ENCODE assay signal across 1 cellular context in the genomic region with DNA sequence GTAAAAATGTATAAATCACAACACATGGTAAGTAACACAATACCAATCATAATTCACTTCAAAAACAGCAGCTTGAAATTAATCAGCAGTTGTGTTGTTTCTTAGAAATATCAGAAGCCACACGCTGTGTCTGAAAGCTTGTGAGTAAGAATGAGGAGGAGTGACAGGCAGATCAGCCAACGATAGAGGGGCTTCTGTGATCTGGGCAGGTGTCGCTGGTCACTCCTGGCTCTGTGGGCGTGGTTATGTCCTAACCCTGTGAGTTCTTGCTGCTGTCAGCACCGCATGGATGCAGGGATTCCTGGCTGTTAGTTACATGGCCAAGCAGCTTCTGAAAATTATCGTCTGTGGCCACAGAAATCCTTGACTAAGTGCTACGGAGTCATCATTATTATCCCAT.
TF ChIP-seq lines count a peak whose summit lies in the region.

No MANE protein-coding gene starts in this region.

TF ChIP-seq in HCT116, 20 proteins besides CTCF, POLR2A, EP300 and RAD21:
- no peak for TF ChIP-seq ZFX (IDR thresholded peaks at IDR 0.05)
- TF ChIP-seq, protein P1, sequence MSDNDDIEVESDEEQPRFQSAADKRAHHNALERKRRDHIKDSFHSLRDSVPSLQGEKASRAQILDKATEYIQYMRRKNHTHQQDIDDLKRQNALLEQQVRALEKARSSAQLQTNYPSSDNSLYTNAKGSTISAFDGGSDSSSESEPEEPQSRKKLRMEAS (IDR thresholded peaks at IDR 0.05) = no peak
- no peak for TF ChIP-seq ZNF274 (IDR thresholded peaks at IDR 0.05; ENCODE audit: low read depth, low read length)
- TF ChIP-seq FOSL1 (IDR thresholded peaks at IDR 0.05; ENCODE audit: low read depth) = no peak
- no peak for TF ChIP-seq TCF7L2 (IDR thresholded peaks at IDR 0.05; ENCODE audit: borderline replicate concordance, extremely low read depth, insufficient read depth, insufficient read length)
- TF ChIP-seq EGR1 (IDR thresholded peaks at IDR 0.05; ENCODE audit: low read depth) = no peak
- TF ChIP-seq JUND (IDR thresholded peaks at IDR 0.05) = no peak
- no peak for TF ChIP-seq SP1 (IDR thresholded peaks at IDR 0.05; ENCODE audit: low read depth)
